In the genomic region with DNA sequence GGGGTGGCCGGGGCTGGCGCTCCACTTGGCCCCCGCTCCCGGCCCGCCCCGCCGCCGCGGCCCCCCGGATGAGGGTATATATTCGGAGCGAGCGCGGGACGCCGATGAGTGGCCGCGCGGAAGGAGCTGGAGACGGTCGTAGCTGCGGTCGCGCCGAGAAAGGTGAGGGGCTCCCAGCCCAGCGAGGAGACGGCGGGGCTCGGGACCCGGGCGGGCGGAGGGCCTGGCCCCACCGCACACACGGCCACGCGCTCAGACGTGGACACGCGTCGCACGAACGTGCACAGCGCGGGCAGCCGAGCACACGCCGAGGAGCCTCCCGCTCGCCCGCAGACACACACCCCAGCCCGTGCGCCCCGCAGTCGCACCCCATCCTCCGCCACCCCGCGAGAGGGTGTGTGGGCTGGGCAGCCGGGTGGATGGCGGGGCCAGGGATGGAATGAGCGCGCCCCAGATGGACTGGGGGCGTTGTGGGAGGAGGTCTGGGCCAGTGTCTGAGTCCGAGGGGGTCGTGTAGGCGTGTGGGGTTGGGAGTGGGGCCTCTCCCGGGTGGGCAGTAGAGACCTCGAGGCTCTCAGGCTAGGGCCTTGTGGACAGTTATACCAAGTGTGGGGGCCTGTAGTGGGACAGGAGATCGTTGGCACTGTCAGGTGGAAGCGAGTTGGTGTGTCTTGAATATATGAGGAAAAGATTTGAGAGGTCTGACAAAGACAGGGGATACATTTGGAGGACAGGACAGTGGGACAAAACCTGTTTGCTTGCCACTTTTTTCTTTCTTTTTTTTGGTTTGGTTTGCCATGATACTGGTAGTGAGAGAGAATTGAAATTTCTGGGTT, we compare ENCODE assay signal across 8 cellular contexts. TPM values are rescaled to one million over a fixed set of nuclear protein-coding genes. Genes with fewer than 3 reads are reported as not detected.
A peak's percentile ranks its signal among the peaks of the same experiment; 100 is the strongest.
DNase-seq lines count a peak whose midpoint lies in the region; ATAC-seq, FAIRE-seq and TF ChIP-seq lines count a peak whose summit lies in the region.

TSS of gene UAP1 (plus strand) at position 107 of the 836 bp plus-strand sequence. CDS start 4,347 bp downstream, outside the sequence.

- in situ Hi-C loops in HepG2 (cut with HindIII; ENCODE audit: extremely low pct_ligation_motif_present, low pct_unique_long_range_greater_than_20kb): no loop called here

- peak within 1 kb of the TSS; percentile 97 for H3K9ac ChIP-seq in HepG2 (ENCODE audit: insufficient read depth, low read depth, low read length)

- peak; percentile 8 for DNase-seq in stimulated activated CD4-positive, alpha-beta T cell treated with anti-CD3 and anti-CD28 coated beads, Interleukin-1b, Interleukin-23, amount 100 ng/mL, for 48 hours
- no peak for DNase-seq in stimulated activated CD4-positive, alpha-beta T cell treated with anti-CD3 and anti-CD28 coated beads, Interleukin-12 subunit alpha, Interleukin-12 subunit beta, amount 100 ng/mL, for 4 hours
- DNase-seq in chondrocyte (ENCODE audit: low spot score) (peak; percentile 91), HepG2 (ENCODE audit: low spot score) (no peak), SIG-M5 (lab: John Stamatoyannopoulos, UW) (no peak)
- DNase-seq in stimulated activated naive B cell treated with anti-CD40 and anti-IgM and Interleukin-4, amounts not matched to agents 10 μg/mL and 1 μg/mL and 100 μg/mL, for 72 hours: no peak

- no peaks in the 10 kb centered on the region for H3K27me3 Mint-ChIP-seq in chondrocyte (ENCODE audit: low read depth)
- no peaks in the 10 kb centered on the region for H3K27me3 Mint-ChIP-seq in stimulated activated naive B cell treated with anti-CD40 and anti-IgM and Interleukin-4, amounts not matched to agents 10 μg/mL and 1 μg/mL and 100 μg/mL, for 72 hours

- no peak within 1 kb of the TSS for H2AFZ ChIP-seq in HepG2 (ENCODE audit: low read length)

- H3K4me2 ChIP-seq in HepG2 (ENCODE audit: low read depth, low read length): peak within 1 kb of the TSS; percentile 90

- no peak for TF ChIP-seq EP300 in HepG2 (IDR thresholded peaks at IDR 0.05; ENCODE audit: low read depth in 2 of 2, low read length in 2 of 2)
- no peak for TF ChIP-seq EP300 in HepG2 (CRISPR knock-in tag; IDR thresholded peaks at IDR 0.05; ENCODE audit: borderline replicate concordance)

- intact Hi-C loops in HepG2 (cut with micrococcal nuclease; ENCODE audit: unreplicated experiment): loop anchor here (2.0 to 5.0 kb wide), 2 partner anchors 35 to 63 kb away; no protein-coding TSS in a partner anchor

- 0% methylated on average over 12 of the region's 69 CpGs for WGBS in HepG2 (ENCODE audit: low lambda C conversion rate)

- peaks cover 49% of the 10 kb centered on the region for H3K79me2 ChIP-seq in HepG2 (ENCODE audit: insufficient read depth, low read length)

- peak within 1 kb of the TSS; percentile 79 to 100 (median 96) for H3K4me3 ChIP-seq in HepG2 (replicated peaks in 1 of 3; ENCODE audit: insufficient read depth in 1 of 3, low read depth in 2 of 3, low read length in 3 of 3)

- no peaks in the 10 kb centered on the region for H3K9me3 ChIP-seq in HepG2 (ENCODE audit: low read length)

- no peak for FAIRE-seq in HepG2 (lab: Jason Lieb, UNC)

- CTCF ChIA-PET in HepG2 (lab: Yijun Ruan, JAX; ENCODE audit: low intra/inter-chr PET ratio, low total read pairs): no interaction called here

- peak; percentile 87 to 91 for TF ChIP-seq POLR2A in HepG2 (IDR thresholded peaks at IDR 0.05; ENCODE audit: insufficient read depth in 1 of 2, low read depth in 2 of 2, low read length in 2 of 2)

- no peaks in the 10 kb centered on the region for H3K9me3 Mint-ChIP-seq in chondrocyte (ENCODE audit: low read depth)
- H3K9me3 Mint-ChIP-seq in stimulated activated naive B cell treated with anti-CD40 and anti-IgM and Interleukin-4, amounts not matched to agents 10 μg/mL and 1 μg/mL and 100 μg/mL, for 72 hours: no peaks in the 10 kb centered on the region

- peaks cover under 1% of the 10 kb centered on the region for H3K36me3 Mint-ChIP-seq in chondrocyte (ENCODE audit: low read depth)
- H3K36me3 Mint-ChIP-seq in stimulated activated naive B cell treated with anti-CD40 and anti-IgM and Interleukin-4, amounts not matched to agents 10 μg/mL and 1 μg/mL and 100 μg/mL, for 72 hours: peaks cover 3 to 13% of the 10 kb centered on the region in 2 donors

- H3K27me3 ChIP-seq in HepG2 (ENCODE audit: control insufficient read depth in 1 of 2, insufficient read depth in 2 of 2, low read length in 2 of 2): no peaks in the 10 kb centered on the region; a peak in 1 of 5 replicates

- TF ChIP-seq CTCF in chondrocyte (IDR thresholded peaks at IDR 0.05) (no peak), HepG2 (CRISPR knock-in tag; IDR thresholded peaks at IDR 0.05) (no peak)

- H3K4me1 Mint-ChIP-seq in chondrocyte (ENCODE audit: low read depth): peaks cover 53% of the 10 kb centered on the region
- H3K4me1 Mint-ChIP-seq in stimulated activated naive B cell treated with anti-CD40 and anti-IgM and Interleukin-4, amounts not matched to agents 10 μg/mL and 1 μg/mL and 100 μg/mL, for 72 hours: peaks cover 18 to 25% of the 10 kb centered on the region in 2 donors

- POLR2A ChIA-PET in HepG2 (lab: Yijun Ruan, JAX): interaction anchor here (0.6 to 1.5 kb wide), 4 partner anchors 11 to 35 kb away, joined by 3 to 9 read pairs (median 3); no protein-coding TSS in a partner anchor

- ATAC-seq in HG02870 (IDR thresholded peaks at IDR 0.05; ENCODE audit: unreplicated experiment): peak; percentile 27
- ATAC-seq in HepG2: peak; percentile 52
- ATAC-seq in stimulated activated naive B cell treated with anti-CD40 and anti-IgM and Interleukin-4, amounts not matched to agents 10 μg/mL and 1 μg/mL and 100 μg/mL, for 72 hours (replicated peaks): peak; percentile 63

- no TSS peak for BruUV-seq in HepG2 (replicated peaks; lab: Mats Ljungman, UMichigan)

- H3K36me3 ChIP-seq in HepG2 (replicated peaks in 1 of 2; ENCODE audit: control insufficient read depth in 1 of 2, insufficient read depth in 2 of 2, low read length in 2 of 2): peaks cover 0 to 6% of the 10 kb centered on the region in 2 experiments; a peak in 2 of 5 replicates

- peak within 1 kb of the TSS; percentile 90 for H3K4me3 Mint-ChIP-seq in chondrocyte (ENCODE audit: unreplicated experiment)
- H3K4me3 Mint-ChIP-seq in stimulated activated naive B cell treated with anti-CD40 and anti-IgM and Interleukin-4, amounts not matched to agents 10 μg/mL and 1 μg/mL and 100 μg/mL, for 72 hours: peak within 1 kb of the TSS; percentile 82 to 99

- H3K4me1 ChIP-seq in HepG2 (ENCODE audit: insufficient read depth, low read length): peaks cover 50% of the 10 kb centered on the region

- peak within 1 kb of the TSS; percentile 97 for H3K27ac Mint-ChIP-seq in chondrocyte (ENCODE audit: unreplicated experiment)
- peak within 1 kb of the TSS; percentile 98 for H3K27ac Mint-ChIP-seq in stimulated activated naive B cell treated with anti-CD40 and anti-IgM and Interleukin-4, amounts not matched to agents 10 μg/mL and 1 μg/mL and 100 μg/mL, for 72 hours

- H3K27ac ChIP-seq in HepG2 (ENCODE audit: extremely low read length, insufficient read depth, low read length): peak within 1 kb of the TSS; percentile 95

- H4K20me1 ChIP-seq in HepG2 (ENCODE audit: insufficient read depth, low read length): peaks cover 15% of the 10 kb centered on the region; the same call in 1 of the 2 replicates

- TF ChIP-seq RAD21 in HepG2 (CRISPR knock-in tag; IDR thresholded peaks at IDR 0.05): peak; percentile 61

TF ChIP-seq in PFSK-1, 5 proteins besides CTCF, POLR2A, EP300 and RAD21 (continues in another document):
- no peak for TF ChIP-seq TAF1 (IDR thresholded peaks at IDR 0.05; ENCODE audit: borderline replicate concordance, insufficient read depth, low read length)
- peak; percentile 88 for TF ChIP-seq POLR2AphosphoS5 (IDR thresholded peaks at IDR 0.05; ENCODE audit: low read depth, low read length)
- peak; percentile 62 for TF ChIP-seq FOXP2 (optimal IDR thresholded peaks at IDR 0.05; ENCODE audit: borderline replicate concordance, extremely low read depth, extremely low read length, insufficient read depth)

TF ChIP-seq in HepG2, 621 proteins besides CTCF, POLR2A, EP300 and RAD21 (continues in another document):
- TF ChIP-seq HCFC1 (IDR thresholded peaks at IDR 0.05; ENCODE audit: low read depth, low read length): 0 out of 2 replicates have a peak, but pooled peaks have one; percentile 3
- TF ChIP-seq BHLHE40 (IDR thresholded peaks at IDR 0.05; ENCODE audit: low read length): no peak; the same call in 1 of the 2 replicates
- no peak for TF ChIP-seq NFRKB (IDR thresholded peaks at IDR 0.05)

RNA-seq across cellular contexts. Expression of gene UAP1, which starts in this region (rescaled TPM):
- 24.3 TPM for polyA plus RNA-seq in PFSK-1 (2012; ENCODE audit: insufficient read length, low read depth)
- total RNA-seq in chondrocyte (49.6 to 66.6 TPM (median 52.7 TPM) in 3 replicates), HepG2 (2016; rRNA removed; fragmentation: Illumina TruSeq; extraction: Trizol) (117 and 162 TPM in 2 replicates)
- total RNA-seq in HepG2 (2016; cell fraction: cytosol; rRNA removed; fragmentation: Illumina TruSeq; extraction: Trizol; ENCODE audit: low read depth): 62.4 and 68.0 TPM in 2 replicates
- total RNA-seq in HepG2 (2016; cell fraction: insoluble cytoplasmic fraction; rRNA removed; fragmentation: Illumina TruSeq; extraction: Trizol): 109 and 140 TPM in 2 replicates
- total RNA-seq in HepG2 (2016; cell fraction: membrane; rRNA removed; fragmentation: Illumina TruSeq; extraction: Trizol): 135 and 144 TPM in 2 replicates
- 66.8 and 67.6 TPM in 2 replicates for total RNA-seq in HepG2 (2016; cell fraction: nucleus; rRNA removed; fragmentation: Illumina TruSeq; extraction: Trizol)
- 37.9 and 48.4 TPM in 2 replicates for polyA plus RNA-seq in HepG2 (2011; rRNA removed)
- polyA plus RNA-seq in HepG2 (2011; cell fraction: cytosol; rRNA removed): 20.2 and 33.8 TPM in 2 replicates
- polyA plus RNA-seq in HepG2 (2011; cell fraction: nucleus; rRNA removed): 18.1 and 22.9 TPM in 2 replicates
- polyA plus RNA-seq in HepG2 (2012): 51.4 and 61.8 TPM in 2 replicates
- polyA plus RNA-seq in HepG2 (2016; cell fraction: cytosol; fragmentation: Illumina TruSeq; extraction: Trizol; ENCODE audit: low read depth): 57.2 and 59.6 TPM in 2 replicates
- polyA plus RNA-seq in HepG2 (2016; cell fraction: insoluble cytoplasmic fraction; fragmentation: Illumina TruSeq; extraction: Trizol; ENCODE audit: low read depth): 107 and 111 TPM in 2 replicates
- polyA plus RNA-seq in HepG2 (2016; cell fraction: membrane; fragmentation: Illumina TruSeq; extraction: Trizol; ENCODE audit: low read depth): 89.8 and 91.7 TPM in 2 replicates
- 62.8 and 91.5 TPM in 2 replicates for polyA plus RNA-seq in HepG2 (2016; cell fraction: nucleus; fragmentation: Illumina TruSeq; extraction: Trizol; ENCODE audit: insufficient read depth, low read depth)
- polyA minus RNA-seq in HepG2 (2011; rRNA and poly(A)+ RNA removed; ENCODE audit: low replicate concordance): 19.0 and 32.6 TPM in 2 replicates
- polyA minus RNA-seq in HepG2 (2011; cell fraction: cytosol; rRNA and poly(A)+ RNA removed): 27.3 and 28.9 TPM in 2 replicates
- 69.6 and 72.4 TPM in 2 replicates for polyA minus RNA-seq in HepG2 (2011; cell fraction: nucleus; rRNA and poly(A)+ RNA removed)

Comparison
In these comparisons a context has a peak if more than half of its experiments do, and no peak if none do; other contexts are left out.
1. DNase-seq: peak in stimulated activated CD4-positive, alpha-beta T cell treated with anti-CD3 and anti-CD28 coated beads, Interleukin-1b, Interleukin-23, amount 100 ng/mL, for 48 hours (single experiment) and chondrocyte (single experiment); none in stimulated activated CD4-positive, alpha-beta T cell treated with anti-CD3 and anti-CD28 coated beads, Interleukin-12 subunit alpha, Interleukin-12 subunit beta, amount 100 ng/mL, for 4 hours (single experiment), HepG2 (single experiment), stimulated activated naive B cell treated with anti-CD40 and anti-IgM and Interleukin-4, amounts not matched to agents 10 μg/mL and 1 μg/mL and 100 μg/mL, for 72 hours (single experiment) and SIG-M5 (single experiment).
2. Peak in every context shown above with its lines, with median percentiles within 50 percentile points of each other: ATAC-seq.